Comparison of ENCODE assay signal across 1 cellular context in the genomic region with DNA sequence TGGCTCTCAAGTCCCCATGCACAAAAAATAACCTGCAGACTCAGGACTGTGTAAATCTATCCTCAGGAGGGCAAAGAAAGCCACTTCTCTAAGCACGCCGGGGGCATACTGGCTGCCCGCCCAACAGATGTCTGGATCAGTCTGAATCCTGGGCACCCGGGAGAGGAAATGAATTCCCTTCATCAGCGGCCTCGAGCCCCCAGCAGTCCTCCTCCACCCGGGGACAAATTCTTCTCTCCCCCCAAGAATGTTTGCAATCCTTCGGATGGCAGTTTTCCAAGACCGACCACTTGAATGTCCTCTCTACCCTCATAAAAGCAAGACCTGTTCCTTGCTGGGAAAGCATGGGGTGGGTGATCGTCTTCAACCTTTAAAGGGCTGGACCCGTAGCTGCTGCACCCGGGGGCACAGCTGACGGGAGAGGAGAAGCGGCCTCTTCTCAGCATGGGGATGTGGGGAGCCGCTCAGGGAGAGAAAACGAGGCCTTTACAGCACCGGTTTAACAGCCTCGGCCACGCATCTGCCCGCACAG.
TF ChIP-seq lines count a peak whose summit lies in the region.

No MANE protein-coding gene starts in this region.

TF ChIP-seq in HCT116, 20 proteins besides CTCF, POLR2A, EP300 and RAD21:
- no peak for TF ChIP-seq SRF (IDR thresholded peaks at IDR 0.05; ENCODE audit: low read depth)
- TF ChIP-seq EZH2 (IDR thresholded peaks at IDR 0.05) = no peak
- TF ChIP-seq TCF7L2 (IDR thresholded peaks at IDR 0.05; ENCODE audit: borderline replicate concordance, extremely low read depth, insufficient read depth, insufficient read length) = no peak
- TF ChIP-seq EZH2phosphoT487 (IDR thresholded peaks at IDR 0.05; ENCODE audit: borderline replicate concordance) = no peak
- no peak for TF ChIP-seq ZFX (IDR thresholded peaks at IDR 0.05)
- no peak for TF ChIP-seq SP1 (IDR thresholded peaks at IDR 0.05; ENCODE audit: low read depth)
- TF ChIP-seq ZNF274 (IDR thresholded peaks at IDR 0.05; ENCODE audit: low read depth, low read length) = no peak
- TF ChIP-seq ELF1 (IDR thresholded peaks at IDR 0.05; ENCODE audit: borderline replicate concordance, low read depth) = no peak
- no peak for TF ChIP-seq CBX3 (IDR thresholded peaks at IDR 0.05; ENCODE audit: low read depth)
- TF ChIP-seq CEBPB (IDR thresholded peaks at IDR 0.05; ENCODE audit: low read depth) = no peak
- no peak for TF ChIP-seq SIN3A (IDR thresholded peaks at IDR 0.05; ENCODE audit: low read depth)
- TF ChIP-seq, protein P1, sequence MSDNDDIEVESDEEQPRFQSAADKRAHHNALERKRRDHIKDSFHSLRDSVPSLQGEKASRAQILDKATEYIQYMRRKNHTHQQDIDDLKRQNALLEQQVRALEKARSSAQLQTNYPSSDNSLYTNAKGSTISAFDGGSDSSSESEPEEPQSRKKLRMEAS (IDR thresholded peaks at IDR 0.05) = no peak
- TF ChIP-seq ZBTB33 (IDR thresholded peaks at IDR 0.05; ENCODE audit: extremely low read depth, insufficient replicate concordance, low read length) = no peak
